ENCODE assay signal across 2 cellular contexts in the genomic region with DNA sequence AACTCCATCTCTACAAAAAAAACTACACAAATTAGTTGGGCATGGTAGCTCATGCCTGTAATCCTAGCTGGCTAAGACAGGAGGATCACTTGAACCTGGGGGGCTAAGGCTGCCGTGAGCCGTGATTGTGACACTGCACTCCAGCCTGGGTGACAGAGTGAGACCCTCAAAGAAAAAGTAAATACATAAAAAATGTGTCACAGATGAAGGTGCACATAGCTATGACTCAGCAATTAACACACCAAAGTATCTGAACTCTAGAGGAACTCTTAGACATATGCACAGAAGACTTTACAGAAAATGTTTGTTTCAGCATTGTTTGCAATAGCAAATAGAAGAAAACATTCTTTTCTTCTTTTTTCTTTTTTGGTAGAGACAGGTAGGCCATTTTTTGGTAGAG.
TF ChIP-seq lines count a peak whose summit lies in the region.

No MANE protein-coding gene starts in this region.

TF ChIP-seq in A549, 52 proteins besides CTCF, POLR2A, EP300 and RAD21:
- TF ChIP-seq HDAC2 (IDR thresholded peaks at IDR 0.05): no peak
- peak; percentile 98 for TF ChIP-seq MAFK (IDR thresholded peaks at IDR 0.05; ENCODE audit: partially characterized antibody)
- TF ChIP-seq FOSL2 (IDR thresholded peaks at IDR 0.05): no peak
- TF ChIP-seq FOSL2 (CRISPR knock-in tag; IDR thresholded peaks at IDR 0.05): peak; percentile 40; the same call in 1 of the 2 replicates
- peak; percentile 97 for TF ChIP-seq NFE2L2 (conservative IDR thresholded peaks at IDR 0.05; ENCODE audit: low read length)

TF ChIP-seq in K562, 482 proteins besides CTCF, POLR2A, EP300 and RAD21:
- TF ChIP-seq SMARCA4 (IDR thresholded peaks at IDR 0.05) (0 out of 2 replicates have a peak, but pooled peaks have one; percentile 28), ZBED1 (IDR thresholded peaks at IDR 0.05) (no peak), DPF2 (IDR thresholded peaks at IDR 0.05) (peak; percentile 50; the same call in 1 of the 2 replicates), ATF3 (IDR thresholded peaks at IDR 0.05) (0 out of 2 replicates have a peak, but pooled peaks have one; percentile 19), ATF3 (CRISPR knock-in tag; conservative IDR thresholded peaks at IDR 0.05) (no peak), OTX1 (CRISPR knock-in tag; IDR thresholded peaks at IDR 0.05) (no peak), MAFG (tag; conservative IDR thresholded peaks at IDR 0.05) (peak; percentile 97), MAFF (IDR thresholded peaks at IDR 0.05; ENCODE audit: low read length) (peak; percentile 92), BACH1 (tag; IDR thresholded peaks at IDR 0.05) (peak; percentile 77; the same call in 1 of the 2 replicates), NFE2L1 (tag; IDR thresholded peaks at IDR 0.05; ENCODE audit: borderline replicate concordance, low read depth) (peak; percentile 93), C11orf30 (IDR thresholded peaks at IDR 0.05; ENCODE audit: low read depth) (peak; percentile 92), ZNF76 (CRISPR knock-in tag; IDR thresholded peaks at IDR 0.05; ENCODE audit: borderline replicate concordance) (no peak), ZNF316 (IDR thresholded peaks at IDR 0.05) (peak; percentile 97), SMARCE1 (IDR thresholded peaks at IDR 0.05) (0 out of 2 replicates have a peak, but pooled peaks have one; percentile 42), PML (IDR thresholded peaks at IDR 0.05; ENCODE audit: low read length) (no peak), NFE2 (IDR thresholded peaks at IDR 0.05; ENCODE audit: low read depth) (peak; percentile 92), ZNF830 (CRISPR knock-in tag; IDR thresholded peaks at IDR 0.05) (no peak), ARID1B (IDR thresholded peaks at IDR 0.05) (peak; percentile 44; the same call in 1 of the 2 replicates), SPI1 (IDR thresholded peaks at IDR 0.05; ENCODE audit: borderline replicate concordance, low read depth, low read length) (no peak), MAFK (IDR thresholded peaks at IDR 0.05; ENCODE audit: low read length) (peak; percentile 90), PTTG1 (tag; IDR thresholded peaks at IDR 0.05; ENCODE audit: low read depth) (no peak), HMG20A (CRISPR knock-in tag; conservative IDR thresholded peaks at IDR 0.05) (no peak), ZNF212 (CRISPR knock-in tag; IDR thresholded peaks at IDR 0.05) (no peak)
- TF ChIP-seq, protein P1, sequence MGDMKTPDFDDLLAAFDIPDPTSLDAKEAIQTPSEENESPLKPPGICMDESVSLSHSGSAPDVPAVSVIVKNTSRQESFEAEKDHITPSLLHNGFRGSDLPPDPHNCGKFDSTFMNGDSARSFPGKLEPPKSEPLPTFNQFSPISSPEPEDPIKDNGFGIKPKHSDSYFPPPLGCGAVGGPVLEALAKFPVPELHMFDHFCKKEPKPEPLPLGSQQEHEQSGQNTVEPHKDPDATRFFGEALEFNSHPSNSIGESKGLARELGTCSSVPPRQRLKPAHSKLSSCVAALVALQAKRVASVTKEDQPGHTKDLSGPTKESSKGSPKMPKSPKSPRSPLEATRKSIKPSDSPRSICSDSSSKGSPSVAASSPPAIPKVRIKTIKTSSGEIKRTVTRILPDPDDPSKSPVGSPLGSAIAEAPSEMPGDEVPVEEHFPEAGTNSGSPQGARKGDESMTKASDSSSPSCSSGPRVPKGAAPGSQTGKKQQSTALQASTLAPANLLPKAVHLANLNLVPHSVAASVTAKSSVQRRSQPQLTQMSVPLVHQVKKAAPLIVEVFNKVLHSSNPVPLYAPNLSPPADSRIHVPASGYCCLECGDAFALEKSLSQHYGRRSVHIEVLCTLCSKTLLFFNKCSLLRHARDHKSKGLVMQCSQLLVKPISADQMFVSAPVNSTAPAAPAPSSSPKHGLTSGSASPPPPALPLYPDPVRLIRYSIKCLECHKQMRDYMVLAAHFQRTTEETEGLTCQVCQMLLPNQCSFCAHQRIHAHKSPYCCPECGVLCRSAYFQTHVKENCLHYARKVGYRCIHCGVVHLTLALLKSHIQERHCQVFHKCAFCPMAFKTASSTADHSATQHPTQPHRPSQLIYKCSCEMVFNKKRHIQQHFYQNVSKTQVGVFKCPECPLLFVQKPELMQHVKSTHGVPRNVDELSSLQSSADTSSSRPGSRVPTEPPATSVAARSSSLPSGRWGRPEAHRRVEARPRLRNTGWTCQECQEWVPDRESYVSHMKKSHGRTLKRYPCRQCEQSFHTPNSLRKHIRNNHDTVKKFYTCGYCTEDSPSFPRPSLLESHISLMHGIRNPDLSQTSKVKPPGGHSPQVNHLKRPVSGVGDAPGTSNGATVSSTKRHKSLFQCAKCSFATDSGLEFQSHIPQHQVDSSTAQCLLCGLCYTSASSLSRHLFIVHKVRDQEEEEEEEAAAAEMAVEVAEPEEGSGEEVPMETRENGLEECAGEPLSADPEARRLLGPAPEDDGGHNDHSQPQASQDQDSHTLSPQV (IDR thresholded peaks at IDR 0.05): 0 out of 2 replicates have a peak, but pooled peaks have one; percentile 43
